ENCODE assay signal across 14 cellular contexts in the genomic region with DNA sequence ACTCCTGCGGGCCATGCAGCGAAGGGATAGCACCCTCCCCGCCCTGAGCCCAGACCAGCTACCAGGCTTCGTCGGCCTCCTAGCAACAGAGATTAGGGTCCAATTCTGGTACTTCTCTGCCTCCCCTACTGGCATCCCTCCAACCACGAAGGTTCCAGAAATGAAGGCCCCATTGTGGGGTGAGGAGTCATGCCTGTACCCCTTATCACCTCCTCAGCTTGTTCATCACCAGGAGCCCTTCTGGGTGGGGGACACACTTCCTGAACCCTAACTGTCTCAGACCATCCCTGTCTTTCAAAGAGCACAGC. TPM values are rescaled to one million over a fixed set of nuclear protein-coding genes. Genes with fewer than 3 reads are reported as not detected.
DNase-seq lines count a peak whose midpoint lies in the region; ATAC-seq and TF ChIP-seq lines count a peak whose summit lies in the region.
"Had no signal": no experiment of that assay in that cellular context is flagged by ENCODE, and none has a peak within 500 bp of the region (broad histone marks: within the 10 kb centered on the region; RNA-seq: fewer than 3 reads in every experiment).

No MANE protein-coding gene starts in this region.

- peaks cover 37% of the 10 kb centered on the region for H3K27me3 Mint-ChIP-seq in H9 (ENCODE audit: low read depth)
- H3K27me3 Mint-ChIP-seq in brain = peaks cover 65% of the 10 kb centered on the region

- H3K4ac ChIP-seq in H9 (ENCODE audit: low read depth, low read length) = no peak overlapping the region

- H3K4me2 ChIP-seq in H9 (ENCODE audit: insufficient read depth, insufficient read length, low read length) = no peak overlapping the region

- no peak overlapping the region for H4K8ac ChIP-seq in H9 (replicated peaks; ENCODE audit: insufficient read length, low read depth, low read length)

- ATAC-seq in GM19328 (IDR thresholded peaks at IDR 0.05; ENCODE audit: unreplicated experiment) = no peak

- WGBS in H9 (ENCODE audit: extremely low coverage, insufficient read length, low lambda C conversion rate) = no CpG with 5 or more reads among the region's 6 CpGs

- H3K9me3 ChIP-seq in AG04450 (ENCODE audit: control insufficient read depth, insufficient read depth, low read length) (no peaks in the 10 kb centered on the region; the same call in 1 of the 2 replicates), H9 (ENCODE audit: control insufficient read depth, low read depth, low read length) (no peaks in the 10 kb centered on the region), mucosa of rectum (ENCODE audit: control insufficient read depth in 2 of 2, low read length in 2 of 2) (no peaks in the 10 kb centered on the region)
- H3K9me3 ChIP-seq: esophagus muscularis mucosa, HAP-1 had no signal

- CTCF ChIA-PET in AG04450 (lab: Charles Lee) = no interaction called here

- H3K27ac Mint-ChIP-seq in H9 (no peak overlapping the region), brain (no peak overlapping the region)

- H4K5ac ChIP-seq in H9 (ENCODE audit: insufficient read length, low read depth, low read length) = no peak overlapping the region

- no peak overlapping the region for H2AFZ ChIP-seq in H9 (ENCODE audit: low read length)

- H3K27me3 ChIP-seq in AG04450 (ENCODE audit: control insufficient read depth, insufficient read depth, low read length) (no peaks in the 10 kb centered on the region), H9 (ENCODE audit: insufficient read depth, low read length) (peaks cover 18% of the 10 kb centered on the region; the same call in 1 of the 2 replicates), mucosa of rectum (ENCODE audit: control insufficient read depth in 2 of 2, insufficient read depth in 2 of 2, low read length in 2 of 2) (peaks cover 0 to 2% of the 10 kb centered on the region in 2 donors)

- no peaks in the 10 kb centered on the region for H3K4me1 ChIP-seq in H9 (ENCODE audit: insufficient read depth, low read length)
- H3K4me1 ChIP-seq in mucosa of rectum (ENCODE audit: control insufficient read depth in 2 of 2, insufficient read depth in 2 of 2, low read length in 2 of 2) = peaks cover 36 to 44% of the 10 kb centered on the region in 2 donors
- H3K4me1 ChIP-seq: HAP-1 had no signal

- no peak overlapping the region for H3K14ac ChIP-seq in H9 (ENCODE audit: insufficient read depth, low read length)

- no peak overlapping the region for H2AK5ac ChIP-seq in H9 (ENCODE audit: insufficient read length, low read length)

- H3K4me3 ChIP-seq in AG04450 (ENCODE audit: low read depth, low read length) (peak overlapping the region; percentile 77), mucosa of rectum (ENCODE audit: low read length in 2 of 2) (peak overlapping the region; percentile 70 to 73)
- H3K4me3 ChIP-seq: HAP-1 had no signal

- no peak overlapping the region for H3K56ac ChIP-seq in H9 (ENCODE audit: insufficient read length, low read depth, low read length)

- H3K79me2 ChIP-seq in H9 (ENCODE audit: insufficient read depth, low read length) = no peaks in the 10 kb centered on the region

- H3K9me3 Mint-ChIP-seq in H9 (peaks cover 0 to 2% of the 10 kb centered on the region in 2 experiments; a peak in 3 of 5 replicates), brain (peaks cover 0 to 3% (median 1%) of the 10 kb centered on the region in 5 experiments)

- no peaks in the 10 kb centered on the region for H3K36me3 ChIP-seq in mucosa of rectum (ENCODE audit: control insufficient read depth in 2 of 2, insufficient read depth in 2 of 2, low read length in 2 of 2)
- H3K36me3 ChIP-seq: esophagus muscularis mucosa, HAP-1 had no signal

- H2BK120ac ChIP-seq in H9 (ENCODE audit: low read depth, low read length, poor library complexity, severe bottlenecking) = no peak overlapping the region

- H3K27ac ChIP-seq in AG04450 (ENCODE audit: low read depth, low read length) (no peak overlapping the region), H9 (ENCODE audit: insufficient read length, low read depth, low read length) (no peak overlapping the region), mucosa of rectum (ENCODE audit: low read depth in 2 of 2, low read length in 2 of 2) (peak overlapping the region in 1 of 2 donors; percentile 90)
- H3K27ac ChIP-seq: esophagus muscularis mucosa had no signal

- H3K23me2 ChIP-seq in H9 (ENCODE audit: insufficient read length, low read depth, low read length, poor library complexity, severe bottlenecking) = peaks cover 10% of the 10 kb centered on the region

- H2BK12ac ChIP-seq in H9 (ENCODE audit: insufficient read length, low read depth, low read length) = no peak overlapping the region

- H3K23ac ChIP-seq in H9 (ENCODE audit: insufficient read length, low read depth, low read length) = no peak overlapping the region

- POLR2A ChIA-PET in AG04450 (lab: Yijun Ruan, JAX) = interaction anchor here (1.4 to 2.8 kb wide), 2 partner anchors 8 to 36 kb away, joined by 4 to 21 read pairs; no protein-coding TSS in a partner anchor

- peaks cover 6 to 8% of the 10 kb centered on the region in 2 experiments for H3K4me1 Mint-ChIP-seq in H9
- peaks cover 8% of the 10 kb centered on the region for H3K4me1 Mint-ChIP-seq in brain

- no peak overlapping the region for H2BK15ac ChIP-seq in H9 (ENCODE audit: low read depth, low read length)

- in situ Hi-C loops in G401 (cut with HindIII; ENCODE audit: low sequenced_read_pairs) = no loop called here

- no peaks in the 10 kb centered on the region for H3K79me1 ChIP-seq in H9 (ENCODE audit: insufficient read depth, low read depth, low read length, poor library complexity, severe bottlenecking)

- H2BK20ac ChIP-seq in H9 (ENCODE audit: low read depth, low read length, poor library complexity, severe bottlenecking) = no peak overlapping the region

- no peak overlapping the region for H3T11ph ChIP-seq in H9 (ENCODE audit: low read length)

- TF ChIP-seq CTCF in AG04450 (IDR thresholded peaks at IDR 0.05; ENCODE audit: low read depth, low read length) (no peak), H9 (conservative IDR thresholded peaks at IDR 0.05) (no peak), brain (conservative IDR thresholded peaks at IDR 0.05) (no peak)

- H3K18ac ChIP-seq in H9 (ENCODE audit: insufficient read length, low read depth, low read length) = no peak overlapping the region

- peak overlapping the region; percentile 46 to 79; a peak in 3 of 5 replicates for H3K4me3 Mint-ChIP-seq in H9
- H3K4me3 Mint-ChIP-seq in brain = peak overlapping the region in 3 of 5 experiments; percentile 5 to 85 (median 7)

- no peaks in the 10 kb centered on the region for H4K20me1 ChIP-seq in H9 (ENCODE audit: control insufficient read depth, insufficient read depth, insufficient read length)

- H4K91ac ChIP-seq in H9 (ENCODE audit: insufficient read length, low read depth, low read length) = no peak overlapping the region

- H3K36me3 Mint-ChIP-seq in H9 (ENCODE audit: insufficient read depth in 1 of 3, low read depth in 3 of 3) (peaks cover 0 to 5% (median 0%) of the 10 kb centered on the region in 3 experiments; a peak in 1 of 7 replicates), brain (no peaks in the 10 kb centered on the region)

- H3K9ac ChIP-seq in H9 (ENCODE audit: extremely low read depth, insufficient read length, low read length) (no peak overlapping the region), mucosa of rectum (ENCODE audit: low read depth in 1 of 2, low read length in 2 of 2) (peak overlapping the region in 1 of 2 donors; percentile 87)

- no peak overlapping the region for H2BK5ac ChIP-seq in H9 (ENCODE audit: insufficient read length, low read length)

- no peak for DNase-seq in AG04450 (ENCODE audit: low read depth, low spot score)
- no peak for DNase-seq in H9
- no peak for DNase-seq in AG08396 (ENCODE audit: low spot score)
- DNase-seq in MV-4-11 (lab: John Stamatoyannopoulos, UW) = no peak
- no peak for DNase-seq in G401 (ENCODE audit: low spot score)
- DNase-seq: activated CD8-positive, alpha-beta memory T cell treated with anti-CD3 and anti-CD28 coated beads, Interleukin-2, amount 50 U/mL, for 48 hours; KBM-7; NCI-H2081 treated with DMSO at 0.1 percent for 48 hours; stimulated activated CD4-positive, alpha-beta T cell treated with anti-CD3 and anti-CD28 coated beads, Interleukin-12 subunit alpha, Interleukin-12 subunit beta, amount 100 ng/mL, for 4 hours had no signal

RNA-seq across cellular contexts. Expression of a gene that starts 1.8 kb away (rescaled TPM):
- polyA plus RNA-seq in AG04450 (2011; rRNA removed) (9.6 and 14.4 TPM in 2 replicates), brain (ENCODE audit: insufficient read depth, low read depth, low replicate concordance) (10.6 TPM)
- polyA minus RNA-seq in AG04450 (2011; rRNA and poly(A)+ RNA removed) = 3.2 and 3.6 TPM in 2 replicates
- total RNA-seq in H9 (2021) = 41.5 and 42.8 TPM in 2 replicates
- total RNA-seq in G401 (2014; rRNA removed; shearing (Covaris generic)) = 2.2 and 3.1 TPM in 2 replicates

RNA-seq across cellular contexts. Expression of a gene that starts 41.9 kb away (rescaled TPM):
- polyA plus RNA-seq in AG04450 (2011; rRNA removed) = 6.3 and 8.1 TPM in 2 replicates
- 1.8 and 4.0 TPM in 2 replicates for polyA minus RNA-seq in AG04450 (2011; rRNA and poly(A)+ RNA removed)
- total RNA-seq in H9 (2021) = 15.4 and 17.8 TPM in 2 replicates
- 323 TPM for polyA plus RNA-seq in brain (ENCODE audit: insufficient read depth, low read depth, low replicate concordance)
- 14.0 and 15.6 TPM in 2 replicates for total RNA-seq in G401 (2014; rRNA removed; shearing (Covaris generic))

Comparison
In these comparisons a context has a peak if more than half of its experiments do, and no peak if none do; other contexts are left out.
1. RNA of a gene that starts 1.8 kb away (total RNA-seq): 41.5 to 42.8 TPM in H9; 2.2 to 3.1 TPM in G401; every median in the first group is over 10 times any median in the second.